ENCODE assay signal across 1 cellular context in the genomic region with DNA sequence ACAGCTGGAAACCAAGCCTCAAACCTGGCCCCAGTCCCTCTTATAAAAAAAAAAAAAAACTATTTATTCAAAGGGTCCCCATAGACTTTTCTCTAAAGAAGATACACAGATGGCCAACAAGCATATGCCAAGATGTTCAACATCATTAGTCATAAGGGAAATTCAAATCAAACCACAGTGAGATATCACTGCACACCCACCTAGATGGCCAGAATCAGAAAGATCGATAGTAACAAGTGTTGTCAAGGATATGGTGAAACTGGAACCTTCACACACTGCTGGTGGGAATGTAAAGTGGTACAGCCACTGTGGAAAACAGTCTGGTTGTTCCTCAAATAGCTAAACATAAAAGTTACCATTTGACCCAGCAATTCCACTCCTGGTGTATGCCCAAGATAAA.
TF ChIP-seq lines count a peak whose summit lies in the region.

No MANE protein-coding gene starts in this region.

TF ChIP-seq in HEK293, 187 proteins besides CTCF, POLR2A, EP300 and RAD21 (continued from another document):
- TF ChIP-seq ZNF596 (tag by site-specific recombination; IDR thresholded peaks at IDR 0.05) (no peak), ZNF140 (tag by site-specific recombination; IDR thresholded peaks at IDR 0.05) (peak; percentile 69; the same call in 1 of the 2 replicates), ZNF391 (tag by site-specific recombination; IDR thresholded peaks at IDR 0.05; ENCODE audit: borderline replicate concordance, low read depth) (no peak), ZBTB49 (tag by site-specific recombination; IDR thresholded peaks at IDR 0.05; ENCODE audit: low read depth) (no peak), ZNF292 (tag by site-specific recombination; IDR thresholded peaks at IDR 0.05; ENCODE audit: borderline replicate concordance, low read depth) (no peak), MEIS1 (CRISPR knock-in tag; IDR thresholded peaks at IDR 0.05; ENCODE audit: borderline replicate concordance) (no peak), ZNF561 (tag by site-specific recombination; IDR thresholded peaks at IDR 0.05; ENCODE audit: borderline replicate concordance) (no peak), GFI1B (tag by site-specific recombination; IDR thresholded peaks at IDR 0.05) (no peak), ZNF112 (tag by site-specific recombination; IDR thresholded peaks at IDR 0.05) (no peak), ZNF366 (tag by site-specific recombination; conservative IDR thresholded peaks at IDR 0.05) (no peak), KLF8 (tag by site-specific recombination; IDR thresholded peaks at IDR 0.05) (no peak), ZNF560 (tag by site-specific recombination; IDR thresholded peaks at IDR 0.05; ENCODE audit: borderline replicate concordance) (no peak), AEBP2 (tag by site-specific recombination; IDR thresholded peaks at IDR 0.05; ENCODE audit: borderline replicate concordance) (no peak), HOXC10 (CRISPR knock-in tag; IDR thresholded peaks at IDR 0.05) (no peak), ZNF184 (tag by site-specific recombination; IDR thresholded peaks at IDR 0.05) (peak; percentile 95), ZNF514 (tag by site-specific recombination; IDR thresholded peaks at IDR 0.05) (no peak)
